Comparison of ENCODE assay signal across 8 cellular contexts in genomic region chr3:142448424-142448823, GRCh38. TPM values are rescaled to one million over a fixed set of nuclear protein-coding genes. Genes with fewer than 3 reads are reported as not detected.
DNase-seq lines count a peak whose midpoint lies in the region; ATAC-seq, FAIRE-seq and TF ChIP-seq lines count a peak whose summit lies in the region.

No MANE protein-coding gene starts in this region.

- H3K27me3 Mint-ChIP-seq in T-helper 2 cell treated with Interferon-gamma antibody and Interleukin-4, amounts not matched to agents 5 μg/mL and 100 μg/mL, for 36 hours (ENCODE audit: low read depth) = no peaks in the 10 kb centered on the region

- H3K4me3 Mint-ChIP-seq in T-helper 2 cell treated with Interferon-gamma antibody and Interleukin-4, amounts not matched to agents 5 μg/mL and 100 μg/mL, for 36 hours = peak overlapping the region; percentile 93

- no peak for TF ChIP-seq POLR2A in GM12892 (IDR thresholded peaks at IDR 0.05; ENCODE audit: low read depth, low read length)

- DNase-seq in GM12892 (ENCODE audit: insufficient read length) (no peak), right cardiac atrium (no peak), small intestine (no peak), SK-N-DZ (ENCODE audit: low spot score) (no peak), mucosa of descending colon (no peak)
- DNase-seq in T-helper 2 cell treated with Interferon-gamma antibody and Interleukin-4, amounts not matched to agents 5 μg/mL and 100 μg/mL, for 36 hours (ENCODE audit: low spot score) = no peak

- intact Hi-C loops in right cardiac atrium (cut with DNase I) = no loop called here
- intact Hi-C loops in mucosa of descending colon (cut with DNase I, micrococcal nuclease) = no loop called here

- ATAC-seq in right cardiac atrium = no peak
- ATAC-seq in GM18861 (IDR thresholded peaks at IDR 0.05; ENCODE audit: unreplicated experiment) = no peak
- ATAC-seq in mucosa of descending colon = no peak
- no peak for ATAC-seq in GM21619 (IDR thresholded peaks at IDR 0.05; ENCODE audit: unreplicated experiment)

- no peaks in the 10 kb centered on the region for H3K9me3 Mint-ChIP-seq in T-helper 2 cell treated with Interferon-gamma antibody and Interleukin-4, amounts not matched to agents 5 μg/mL and 100 μg/mL, for 36 hours

- peak overlapping the region; percentile 98 for H3K27ac Mint-ChIP-seq in T-helper 2 cell treated with Interferon-gamma antibody and Interleukin-4, amounts not matched to agents 5 μg/mL and 100 μg/mL, for 36 hours

- H3K27me3 ChIP-seq in right cardiac atrium (ENCODE audit: control insufficient read depth, insufficient read depth) (no peaks in the 10 kb centered on the region), small intestine (ENCODE audit: control insufficient read depth in 2 of 2, insufficient read depth in 2 of 2, low read length in 2 of 2) (no peaks in the 10 kb centered on the region)

- H3K4me1 Mint-ChIP-seq in T-helper 2 cell treated with Interferon-gamma antibody and Interleukin-4, amounts not matched to agents 5 μg/mL and 100 μg/mL, for 36 hours (ENCODE audit: low read depth) = peaks cover 24% of the 10 kb centered on the region

- H3K27ac ChIP-seq in right cardiac atrium (ENCODE audit: low read length) = no peak overlapping the region
- peak overlapping the region; percentile 95 to 97 for H3K27ac ChIP-seq in small intestine (ENCODE audit: low read depth in 1 of 2, low read length in 1 of 2)

- 23% methylated on average over 10 of the region's 10 CpGs for WGBS in right cardiac atrium
- WGBS in small intestine, 3 donors = 18 to 25% (median 21%) methylated on average over 10 of the region's 10 CpGs

- H3K4me1 ChIP-seq in right cardiac atrium (ENCODE audit: control insufficient read depth, insufficient read depth, low read length) (peaks cover 3% of the 10 kb centered on the region), small intestine (ENCODE audit: control insufficient read depth in 2 of 2, insufficient read depth in 1 of 2, low read depth in 1 of 2, low read length in 1 of 2) (peaks cover 3 to 5% of the 10 kb centered on the region in 2 donors), mucosa of descending colon (ENCODE audit: low read depth) (peaks cover 13% of the 10 kb centered on the region)

- FAIRE-seq in GM12892 (lab: Jason Lieb, UNC) = peak; percentile 14
- FAIRE-seq in small intestine (lab: Jason Lieb, UNC) = no peak

- H3K36me3 ChIP-seq in small intestine (ENCODE audit: control insufficient read depth in 2 of 2, insufficient read depth in 2 of 2, low read length in 2 of 2) (peaks cover 0 to 2% of the 10 kb centered on the region in 2 donors), mucosa of descending colon (ENCODE audit: low read depth) (no peaks in the 10 kb centered on the region)

- no peaks in the 10 kb centered on the region for H3K9me3 ChIP-seq in right cardiac atrium (ENCODE audit: control insufficient read depth, low read length)
- H3K9me3 ChIP-seq in small intestine (ENCODE audit: control insufficient read depth, low read depth) = no peaks in the 10 kb centered on the region
- H3K9me3 ChIP-seq in mucosa of descending colon = no peaks in the 10 kb centered on the region

- no peak for TF ChIP-seq CTCF in mucosa of descending colon (IDR thresholded peaks at IDR 0.05)

- H3K4me3 ChIP-seq in right cardiac atrium (ENCODE audit: low read length) = peak overlapping the region; percentile 91
- H3K4me3 ChIP-seq in small intestine (ENCODE audit: low read depth in 1 of 2, low read length in 2 of 2) = peak overlapping the region in 1 of 2 donors; percentile 90
- H3K4me3 ChIP-seq in mucosa of descending colon = no peak overlapping the region

- H3K36me3 Mint-ChIP-seq in T-helper 2 cell treated with Interferon-gamma antibody and Interleukin-4, amounts not matched to agents 5 μg/mL and 100 μg/mL, for 36 hours (ENCODE audit: low read depth) = peaks cover 21% of the 10 kb centered on the region

RNA-seq across cellular contexts. Expression of gene XRN1, which starts 0.6 kb away (rescaled TPM):
- polyA plus RNA-seq in GM12892 (2012; ENCODE audit: missing spikeins) = 14.5 TPM
- 10 to 100 TPM; 17.2 to 27.5 (median 24.5) TPM for total RNA-seq in right cardiac atrium
- 4.6 TPM for polyA plus RNA-seq in right cardiac atrium
- 10 to 100 TPM in 1 of 3 donors, 1 to 10 TPM in 2; 4.8 to 11.0 (median 7.3) TPM for polyA plus RNA-seq in small intestine
- 6.2 and 8.4 TPM in 2 replicates for polyA plus RNA-seq in SK-N-DZ (2014; cell fraction: cytosol; rRNA removed)
- polyA plus RNA-seq in SK-N-DZ (2014; cell fraction: nucleus; rRNA removed) = 9.0 and 10.1 TPM in 2 replicates
- total RNA-seq in mucosa of descending colon = 10 to 100 TPM; 57.3 to 60.7 (median 59.4) TPM
